ENCODE assay signal across 8 cellular contexts in genomic region chr19:17680235-17680722, GRCh38. TPM values are rescaled to one million over a fixed set of nuclear protein-coding genes. Genes with fewer than 3 reads are reported as not detected.
DNase-seq lines count a peak whose midpoint lies in the region; ATAC-seq and TF ChIP-seq lines count a peak whose summit lies in the region.

No MANE protein-coding gene starts in this region.

- H3K27me3 ChIP-seq in brain microvascular endothelial cell (replicated peaks): no peaks in the 10 kb centered on the region

- H3K27ac Mint-ChIP-seq in T-cell: no peak overlapping the region

- H3K36me3 Mint-ChIP-seq in T-cell: no peaks in the 10 kb centered on the region

- no peak overlapping the region for H3K4me3 Mint-ChIP-seq in T-cell

- CTCF ChIA-PET in T-cell (lab: Charles Lee): no interaction called here

- no peak overlapping the region for H3K27ac ChIP-seq in brain microvascular endothelial cell

- no peaks in the 10 kb centered on the region for H3K36me3 ChIP-seq in brain microvascular endothelial cell (replicated peaks)

- peak; percentile 76 for DNase-seq in AG08395 (ENCODE audit: low spot score)
- peak; percentile 77 for DNase-seq in H4 (ENCODE audit: low spot score)
- DNase-seq in T-cell: peak in 30 of 34 experiments; percentile 5 to 58 (median 24)
- peak; percentile 83 for DNase-seq in brain microvascular endothelial cell
- DNase-seq in islet precursor cell: peak; percentile 78
- DNase-seq in stimulated activated CD4-positive, alpha-beta T cell treated with anti-CD3 and anti-CD28 coated beads, Interleukin-4, amount 100 ng/mL, for 4 hours: peak; percentile 30 to 32
- DNase-seq in COLO668 (lab: John Stamatoyannopoulos, UW; ENCODE audit: unreplicated experiment): no peak
- DNase-seq in stimulated activated naive CD4-positive, alpha-beta T cell (lab: John Stamatoyannopoulos, UW): no peak

- no peak for TF ChIP-seq CTCF in brain microvascular endothelial cell (IDR thresholded peaks at IDR 0.05; ENCODE audit: low read depth, low read length, missing control alignments)

- POLR2A ChIA-PET in T-cell (lab: Charles Lee): no interaction called here

- in situ Hi-C loops in brain microvascular endothelial cell (cut with HindIII; ENCODE audit: low pct_ligation_motif_present, low sequenced_read_pairs): no loop called here

- H3K4me3 ChIP-seq in brain microvascular endothelial cell (ENCODE audit: low read depth, low read length): no peak overlapping the region

- H3K9me3 Mint-ChIP-seq in T-cell: no peaks in the 10 kb centered on the region

- peaks cover 0 to 8% (median 3%) of the 10 kb centered on the region in 3 donors for H3K4me1 Mint-ChIP-seq in T-cell

- peaks cover 62 to 76% of the 10 kb centered on the region in 2 donors for H3K27me3 Mint-ChIP-seq in T-cell

- ATAC-seq in T-cell (replicated peaks in 1 of 4): peak; percentile 61 to 76 (median 70)

RNA-seq across cellular contexts. Expression of gene UNC13A, which starts 7.9 kb away (rescaled TPM):
- 0.04 TPM in 1 of 2 replicates, not detected in the other for total RNA-seq in H4 (2014; rRNA removed; shearing (Covaris generic))
- total RNA-seq in T-cell: under 1 TPM in 4 of 5 donors, not detected in 1; 0.07 to 0.18 (median 0.13) TPM

RNA-seq across cellular contexts. Expression of gene MAP1S, which starts 39.0 kb away (rescaled TPM):
- total RNA-seq in H4 (2014; rRNA removed; shearing (Covaris generic)): 6.7 and 14.6 TPM in 2 replicates
- total RNA-seq in T-cell: 10 to 100 TPM; 32.8 to 78.5 (median 66.0) TPM

Comparison
In these comparisons a context has a peak if more than half of its experiments do, and no peak if none do; other contexts are left out.
1. DNase-seq: peak in AG08395 (single experiment), H4 (single experiment), T-cell (30 of 34), brain microvascular endothelial cell (single experiment), islet precursor cell (single experiment) and stimulated activated CD4-positive, alpha-beta T cell treated with anti-CD3 and anti-CD28 coated beads, Interleukin-4, amount 100 ng/mL, for 4 hours (2 of 2); none in COLO668 (single experiment) and stimulated activated naive CD4-positive, alpha-beta T cell (0 of 6).